ENCODE assay signal across 1 cellular context in the genomic region with DNA sequence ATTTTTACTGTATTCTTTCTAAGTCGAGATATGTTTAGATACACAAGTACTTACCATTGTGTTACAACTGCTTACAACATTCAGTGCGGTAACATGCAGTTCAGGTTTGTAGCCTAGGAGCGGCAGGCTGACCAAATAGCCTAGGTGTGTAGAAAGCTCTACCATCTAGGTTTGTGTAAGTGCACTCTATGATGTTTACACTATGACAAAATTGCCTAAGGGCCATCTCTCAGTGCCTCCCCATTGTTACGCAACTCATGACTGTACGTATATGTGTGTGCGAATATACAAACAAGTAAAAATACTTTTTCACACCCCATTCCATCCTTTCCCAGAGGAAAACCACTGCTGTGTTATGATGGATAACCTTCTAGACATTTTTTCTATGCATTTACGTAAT.
TF ChIP-seq lines count a peak whose summit lies in the region.

No MANE protein-coding gene starts in this region.

TF ChIP-seq in HepG2, 621 proteins besides CTCF, POLR2A, EP300 and RAD21 (continued from another document):
- TF ChIP-seq ZNF652 (CRISPR knock-in tag; IDR thresholded peaks at IDR 0.05; ENCODE audit: borderline replicate concordance, low read depth) (no peak), ZNF549 (CRISPR knock-in tag; IDR thresholded peaks at IDR 0.05) (no peak), ONECUT2 (CRISPR knock-in tag; IDR thresholded peaks at IDR 0.05) (no peak), ZNF235 (CRISPR knock-in tag; IDR thresholded peaks at IDR 0.05; ENCODE audit: borderline replicate concordance) (no peak), ZNF775 (CRISPR knock-in tag; IDR thresholded peaks at IDR 0.05; ENCODE audit: borderline replicate concordance) (no peak), PLRG1 (conservative IDR thresholded peaks at IDR 0.05) (no peak), RBFOX2 (IDR thresholded peaks at IDR 0.05; ENCODE audit: low read depth, low read length) (no peak), ZNF543 (CRISPR knock-in tag; IDR thresholded peaks at IDR 0.05) (no peak), HNRNPL (IDR thresholded peaks at IDR 0.05; ENCODE audit: low read depth, low read length) (no peak), ZEB1 (IDR thresholded peaks at IDR 0.05; ENCODE audit: insufficient replicate concordance, low read depth) (no peak), ZFP36L2 (CRISPR knock-in tag; IDR thresholded peaks at IDR 0.05) (0 out of 2 replicates have a peak, but pooled peaks have one; percentile 61), ZNF737 (CRISPR knock-in tag; IDR thresholded peaks at IDR 0.05; ENCODE audit: borderline replicate concordance) (no peak), ZNF296 (CRISPR knock-in tag; conservative IDR thresholded peaks at IDR 0.05) (no peak), SIN3B (IDR thresholded peaks at IDR 0.05; ENCODE audit: low read length) (no peak), MED13 (CRISPR knock-in tag; IDR thresholded peaks at IDR 0.05) (no peak), ZFYVE20 (CRISPR knock-in tag; IDR thresholded peaks at IDR 0.05; ENCODE audit: borderline replicate concordance, low read depth) (no peak), ZNF577 (CRISPR knock-in tag; IDR thresholded peaks at IDR 0.05; ENCODE audit: borderline replicate concordance, low read depth) (no peak), ZNF260 (CRISPR knock-in tag; IDR thresholded peaks at IDR 0.05; ENCODE audit: borderline replicate concordance, low read depth) (no peak), ZNF44 (CRISPR knock-in tag; IDR thresholded peaks at IDR 0.05) (no peak), SNAPC2 (CRISPR knock-in tag; IDR thresholded peaks at IDR 0.05) (no peak), ZNF430 (CRISPR knock-in tag; IDR thresholded peaks at IDR 0.05) (no peak), MAF1 (CRISPR knock-in tag; IDR thresholded peaks at IDR 0.05; ENCODE audit: borderline replicate concordance) (no peak), HNRNPUL1 (IDR thresholded peaks at IDR 0.05; ENCODE audit: low read depth, low read length) (no peak), ZNF225 (CRISPR knock-in tag; IDR thresholded peaks at IDR 0.05) (no peak), KDM6A (CRISPR knock-in tag; IDR thresholded peaks at IDR 0.05; ENCODE audit: low read depth) (no peak), TOE1 (CRISPR knock-in tag; IDR thresholded peaks at IDR 0.05) (no peak), MEF2D (CRISPR knock-in tag; IDR thresholded peaks at IDR 0.05) (no peak), ZNF776 (CRISPR knock-in tag; IDR thresholded peaks at IDR 0.05) (no peak), POLR2AphosphoS2 (IDR thresholded peaks at IDR 0.05; ENCODE audit: low read depth, low read length) (no peak), ESRRA (CRISPR knock-in tag; IDR thresholded peaks at IDR 0.05; ENCODE audit: low read depth) (no peak), REPIN1 (CRISPR knock-in tag; IDR thresholded peaks at IDR 0.05; ENCODE audit: borderline replicate concordance, low read depth) (no peak), ZNF292 (CRISPR knock-in tag; IDR thresholded peaks at IDR 0.05; ENCODE audit: borderline replicate concordance, low read depth) (no peak), SMARCC2 (IDR thresholded peaks at IDR 0.05) (no peak), ZNF850 (CRISPR knock-in tag; conservative IDR thresholded peaks at IDR 0.05) (no peak), PITX1 (CRISPR knock-in tag; IDR thresholded peaks at IDR 0.05) (no peak), ZFAT (CRISPR knock-in tag; conservative IDR thresholded peaks at IDR 0.05) (no peak), NKX3-1 (CRISPR knock-in tag; IDR thresholded peaks at IDR 0.05) (no peak), THYN1 (CRISPR knock-in tag; IDR thresholded peaks at IDR 0.05; ENCODE audit: borderline replicate concordance, low read depth) (no peak), RFX1 (IDR thresholded peaks at IDR 0.05) (no peak), ISX (CRISPR knock-in tag; conservative IDR thresholded peaks at IDR 0.05) (no peak), PAWR (CRISPR knock-in tag; IDR thresholded peaks at IDR 0.05; ENCODE audit: borderline replicate concordance) (no peak), ZNF263 (CRISPR knock-in tag; IDR thresholded peaks at IDR 0.05) (no peak), ZNF703 (CRISPR knock-in tag; IDR thresholded peaks at IDR 0.05; ENCODE audit: borderline replicate concordance) (no peak), ZBTB7B (CRISPR knock-in tag; IDR thresholded peaks at IDR 0.05) (no peak), ZNF432 (CRISPR knock-in tag; IDR thresholded peaks at IDR 0.05; ENCODE audit: borderline replicate concordance) (no peak), ZMAT3 (CRISPR knock-in tag; conservative IDR thresholded peaks at IDR 0.05) (no peak), SCMH1 (CRISPR knock-in tag; IDR thresholded peaks at IDR 0.05; ENCODE audit: borderline replicate concordance) (no peak), RORA (CRISPR knock-in tag; IDR thresholded peaks at IDR 0.05) (no peak)
- TF ChIP-seq, protein P1, sequence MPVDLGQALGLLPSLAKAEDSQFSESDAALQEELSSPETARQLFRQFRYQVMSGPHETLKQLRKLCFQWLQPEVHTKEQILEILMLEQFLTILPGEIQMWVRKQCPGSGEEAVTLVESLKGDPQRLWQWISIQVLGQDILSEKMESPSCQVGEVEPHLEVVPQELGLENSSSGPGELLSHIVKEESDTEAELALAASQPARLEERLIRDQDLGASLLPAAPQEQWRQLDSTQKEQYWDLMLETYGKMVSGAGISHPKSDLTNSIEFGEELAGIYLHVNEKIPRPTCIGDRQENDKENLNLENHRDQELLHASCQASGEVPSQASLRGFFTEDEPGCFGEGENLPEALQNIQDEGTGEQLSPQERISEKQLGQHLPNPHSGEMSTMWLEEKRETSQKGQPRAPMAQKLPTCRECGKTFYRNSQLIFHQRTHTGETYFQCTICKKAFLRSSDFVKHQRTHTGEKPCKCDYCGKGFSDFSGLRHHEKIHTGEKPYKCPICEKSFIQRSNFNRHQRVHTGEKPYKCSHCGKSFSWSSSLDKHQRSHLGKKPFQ (CRISPR knock-in tag; IDR thresholded peaks at IDR 0.05; ENCODE audit: insufficient replicate concordance) = no peak
- TF ChIP-seq, protein P2, sequence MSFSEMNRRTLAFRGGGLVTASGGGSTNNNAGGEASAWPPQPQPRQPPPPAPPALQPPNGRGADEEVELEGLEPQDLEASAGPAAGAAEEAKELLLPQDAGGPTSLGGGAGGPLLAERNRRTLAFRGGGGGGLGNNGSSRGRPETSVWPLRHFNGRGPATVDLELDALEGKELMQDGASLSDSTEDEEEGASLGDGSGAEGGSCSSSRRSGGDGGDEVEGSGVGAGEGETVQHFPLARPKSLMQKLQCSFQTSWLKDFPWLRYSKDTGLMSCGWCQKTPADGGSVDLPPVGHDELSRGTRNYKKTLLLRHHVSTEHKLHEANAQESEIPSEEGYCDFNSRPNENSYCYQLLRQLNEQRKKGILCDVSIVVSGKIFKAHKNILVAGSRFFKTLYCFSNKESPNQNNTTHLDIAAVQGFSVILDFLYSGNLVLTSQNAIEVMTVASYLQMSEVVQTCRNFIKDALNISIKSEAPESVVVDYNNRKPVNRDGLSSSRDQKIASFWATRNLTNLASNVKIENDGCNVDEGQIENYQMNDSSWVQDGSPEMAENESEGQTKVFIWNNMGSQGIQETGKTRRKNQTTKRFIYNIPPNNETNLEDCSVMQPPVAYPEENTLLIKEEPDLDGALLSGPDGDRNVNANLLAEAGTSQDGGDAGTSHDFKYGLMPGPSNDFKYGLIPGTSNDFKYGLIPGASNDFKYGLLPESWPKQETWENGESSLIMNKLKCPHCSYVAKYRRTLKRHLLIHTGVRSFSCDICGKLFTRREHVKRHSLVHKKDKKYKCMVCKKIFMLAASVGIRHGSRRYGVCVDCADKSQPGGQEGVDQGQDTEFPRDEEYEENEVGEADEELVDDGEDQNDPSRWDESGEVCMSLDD (CRISPR knock-in tag; IDR thresholded peaks at IDR 0.05; ENCODE audit: borderline replicate concordance) = no peak
- TF ChIP-seq, protein P3, sequence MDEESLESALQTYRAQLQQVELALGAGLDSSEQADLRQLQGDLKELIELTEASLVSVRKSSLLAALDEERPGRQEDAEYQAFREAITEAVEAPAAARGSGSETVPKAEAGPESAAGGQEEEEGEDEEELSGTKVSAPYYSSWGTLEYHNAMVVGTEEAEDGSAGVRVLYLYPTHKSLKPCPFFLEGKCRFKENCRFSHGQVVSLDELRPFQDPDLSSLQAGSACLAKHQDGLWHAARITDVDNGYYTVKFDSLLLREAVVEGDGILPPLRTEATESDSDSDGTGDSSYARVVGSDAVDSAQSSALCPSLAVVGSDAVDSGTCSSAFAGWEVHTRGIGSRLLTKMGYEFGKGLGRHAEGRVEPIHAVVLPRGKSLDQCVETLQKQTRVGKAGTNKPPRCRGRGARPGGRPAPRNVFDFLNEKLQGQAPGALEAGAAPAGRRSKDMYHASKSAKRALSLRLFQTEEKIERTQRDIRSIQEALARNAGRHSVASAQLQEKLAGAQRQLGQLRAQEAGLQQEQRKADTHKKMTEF (CRISPR knock-in tag; IDR thresholded peaks at IDR 0.05) = 0 out of 2 replicates have a peak, but pooled peaks have one; percentile 48
- TF ChIP-seq, protein P4, sequence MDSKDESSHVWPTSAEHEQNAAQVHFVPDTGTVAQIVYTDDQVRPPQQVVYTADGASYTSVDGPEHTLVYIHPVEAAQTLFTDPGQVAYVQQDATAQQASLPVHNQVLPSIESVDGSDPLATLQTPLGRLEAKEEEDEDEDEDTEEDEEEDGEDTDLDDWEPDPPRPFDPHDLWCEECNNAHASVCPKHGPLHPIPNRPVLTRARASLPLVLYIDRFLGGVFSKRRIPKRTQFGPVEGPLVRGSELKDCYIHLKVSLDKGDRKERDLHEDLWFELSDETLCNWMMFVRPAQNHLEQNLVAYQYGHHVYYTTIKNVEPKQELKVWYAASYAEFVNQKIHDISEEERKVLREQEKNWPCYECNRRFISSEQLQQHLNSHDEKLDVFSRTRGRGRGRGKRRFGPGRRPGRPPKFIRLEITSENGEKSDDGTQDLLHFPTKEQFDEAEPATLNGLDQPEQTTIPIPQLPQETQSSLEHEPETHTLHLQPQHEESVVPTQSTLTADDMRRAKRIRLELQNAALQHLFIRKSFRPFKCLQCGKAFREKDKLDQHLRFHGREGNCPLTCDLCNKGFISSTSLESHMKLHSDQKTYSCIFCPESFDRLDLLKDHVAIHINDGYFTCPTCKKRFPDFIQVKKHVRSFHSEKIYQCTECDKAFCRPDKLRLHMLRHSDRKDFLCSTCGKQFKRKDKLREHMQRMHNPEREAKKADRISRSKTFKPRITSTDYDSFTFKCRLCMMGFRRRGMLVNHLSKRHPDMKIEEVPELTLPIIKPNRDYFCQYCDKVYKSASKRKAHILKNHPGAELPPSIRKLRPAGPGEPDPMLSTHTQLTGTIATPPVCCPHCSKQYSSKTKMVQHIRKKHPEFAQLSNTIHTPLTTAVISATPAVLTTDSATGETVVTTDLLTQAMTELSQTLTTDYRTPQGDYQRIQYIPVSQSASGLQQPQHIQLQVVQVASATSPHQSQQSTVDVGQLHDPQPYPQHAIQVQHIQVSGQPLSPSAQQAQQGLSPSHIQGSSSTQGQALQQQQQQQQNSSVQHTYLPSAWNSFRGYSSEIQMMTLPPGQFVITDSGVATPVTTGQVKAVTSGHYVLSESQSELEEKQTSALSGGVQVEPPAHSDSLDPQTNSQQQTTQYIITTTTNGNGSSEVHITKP (CRISPR knock-in tag; IDR thresholded peaks at IDR 0.05; ENCODE audit: low read depth) = no peak
- TF ChIP-seq, protein P5, sequence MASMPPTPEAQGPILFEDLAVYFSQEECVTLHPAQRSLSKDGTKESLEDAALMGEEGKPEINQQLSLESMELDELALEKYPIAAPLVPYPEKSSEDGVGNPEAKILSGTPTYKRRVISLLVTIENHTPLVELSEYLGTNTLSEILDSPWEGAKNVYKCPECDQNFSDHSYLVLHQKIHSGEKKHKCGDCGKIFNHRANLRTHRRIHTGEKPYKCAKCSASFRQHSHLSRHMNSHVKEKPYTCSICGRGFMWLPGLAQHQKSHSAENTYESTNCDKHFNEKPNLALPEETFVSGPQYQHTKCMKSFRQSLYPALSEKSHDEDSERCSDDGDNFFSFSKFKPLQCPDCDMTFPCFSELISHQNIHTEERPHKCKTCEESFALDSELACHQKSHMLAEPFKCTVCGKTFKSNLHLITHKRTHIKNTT (CRISPR knock-in tag; IDR thresholded peaks at IDR 0.05) = no peak
- TF ChIP-seq, protein P6, sequence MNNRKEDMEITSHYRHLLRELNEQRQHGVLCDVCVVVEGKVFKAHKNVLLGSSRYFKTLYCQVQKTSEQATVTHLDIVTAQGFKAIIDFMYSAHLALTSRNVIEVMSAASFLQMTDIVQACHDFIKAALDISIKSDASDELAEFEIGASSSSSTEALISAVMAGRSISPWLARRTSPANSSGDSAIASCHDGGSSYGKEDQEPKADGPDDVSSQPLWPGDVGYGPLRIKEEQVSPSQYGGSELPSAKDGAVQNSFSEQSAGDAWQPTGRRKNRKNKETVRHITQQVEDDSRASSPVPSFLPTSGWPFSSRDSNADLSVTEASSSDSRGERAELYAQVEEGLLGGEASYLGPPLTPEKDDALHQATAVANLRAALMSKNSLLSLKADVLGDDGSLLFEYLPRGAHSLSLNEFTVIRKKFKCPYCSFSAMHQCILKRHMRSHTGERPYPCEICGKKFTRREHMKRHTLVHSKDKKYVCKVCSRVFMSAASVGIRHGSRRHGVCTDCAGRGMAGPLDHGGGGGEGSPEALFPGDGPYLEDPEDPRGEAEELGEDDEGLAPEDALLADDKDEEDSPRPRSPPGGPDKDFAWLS (CRISPR knock-in tag; IDR thresholded peaks at IDR 0.05; ENCODE audit: borderline replicate concordance) = no peak
- TF ChIP-seq, protein P7, sequence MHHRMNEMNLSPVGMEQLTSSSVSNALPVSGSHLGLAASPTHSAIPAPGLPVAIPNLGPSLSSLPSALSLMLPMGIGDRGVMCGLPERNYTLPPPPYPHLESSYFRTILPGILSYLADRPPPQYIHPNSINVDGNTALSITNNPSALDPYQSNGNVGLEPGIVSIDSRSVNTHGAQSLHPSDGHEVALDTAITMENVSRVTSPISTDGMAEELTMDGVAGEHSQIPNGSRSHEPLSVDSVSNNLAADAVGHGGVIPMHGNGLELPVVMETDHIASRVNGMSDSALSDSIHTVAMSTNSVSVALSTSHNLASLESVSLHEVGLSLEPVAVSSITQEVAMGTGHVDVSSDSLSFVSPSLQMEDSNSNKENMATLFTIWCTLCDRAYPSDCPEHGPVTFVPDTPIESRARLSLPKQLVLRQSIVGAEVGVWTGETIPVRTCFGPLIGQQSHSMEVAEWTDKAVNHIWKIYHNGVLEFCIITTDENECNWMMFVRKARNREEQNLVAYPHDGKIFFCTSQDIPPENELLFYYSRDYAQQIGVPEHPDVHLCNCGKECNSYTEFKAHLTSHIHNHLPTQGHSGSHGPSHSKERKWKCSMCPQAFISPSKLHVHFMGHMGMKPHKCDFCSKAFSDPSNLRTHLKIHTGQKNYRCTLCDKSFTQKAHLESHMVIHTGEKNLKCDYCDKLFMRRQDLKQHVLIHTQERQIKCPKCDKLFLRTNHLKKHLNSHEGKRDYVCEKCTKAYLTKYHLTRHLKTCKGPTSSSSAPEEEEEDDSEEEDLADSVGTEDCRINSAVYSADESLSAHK (CRISPR knock-in tag; IDR thresholded peaks at IDR 0.05; ENCODE audit: borderline replicate concordance) = no peak
- TF ChIP-seq, protein P8, sequence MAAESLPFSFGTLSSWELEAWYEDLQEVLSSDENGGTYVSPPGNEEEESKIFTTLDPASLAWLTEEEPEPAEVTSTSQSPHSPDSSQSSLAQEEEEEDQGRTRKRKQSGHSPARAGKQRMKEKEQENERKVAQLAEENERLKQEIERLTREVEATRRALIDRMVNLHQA (CRISPR knock-in tag; IDR thresholded peaks at IDR 0.05) = no peak
